ENCODE assay signal across 21 cellular contexts in the genomic region with DNA sequence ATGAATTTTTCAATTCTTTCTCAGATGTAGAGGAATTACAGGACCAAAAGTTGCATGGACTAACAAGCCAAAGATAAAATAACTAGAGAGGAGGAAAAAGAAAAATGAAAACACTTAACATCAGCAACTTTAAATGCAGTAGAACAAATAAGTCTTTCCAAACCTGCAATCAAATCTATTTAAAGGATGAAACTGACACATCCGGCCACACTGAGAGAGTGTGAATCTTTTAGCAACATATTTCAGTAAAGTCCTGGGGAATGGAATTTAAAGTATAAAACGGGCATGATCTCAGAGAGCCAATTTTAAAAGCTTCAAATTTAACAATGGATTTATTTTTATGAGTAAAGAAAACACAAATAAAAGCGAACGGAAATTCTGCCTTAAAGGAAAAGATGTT. TPM values are rescaled to one million over a fixed set of nuclear protein-coding genes. Genes with fewer than 3 reads are reported as not detected.
A peak's percentile ranks its signal among the peaks of the same experiment; 100 is the strongest.
DNase-seq lines count a peak whose midpoint lies in the region; ATAC-seq and TF ChIP-seq lines count a peak whose summit lies in the region.
"Had no signal": no experiment of that assay in that cellular context is flagged by ENCODE, and none has a peak within 500 bp of the region (broad histone marks: within the 10 kb centered on the region; RNA-seq: fewer than 3 reads in every experiment).

No MANE protein-coding gene starts in this region.

- H3F3A ChIP-seq in neural progenitor cell (ENCODE audit: low read depth) = no peaks in the 10 kb centered on the region

- no peaks in the 10 kb centered on the region for H3K79me2 ChIP-seq in neural progenitor cell (ENCODE audit: low read depth)

- H3K9ac ChIP-seq in neural progenitor cell = no peak overlapping the region
- H3K9ac ChIP-seq: BLaER1 had no signal

- H3K9me3 Mint-ChIP-seq in activated T-cell treated with anti-CD3 and anti-CD28 coated beads, Interleukin-2, amount 50 U/mL, for 24 hours = no peaks in the 10 kb centered on the region
- no peaks in the 10 kb centered on the region for H3K9me3 Mint-ChIP-seq in osteocyte (ENCODE audit: unreplicated experiment)
- no peaks in the 10 kb centered on the region for H3K9me3 Mint-ChIP-seq in neural progenitor cell
- H3K9me3 Mint-ChIP-seq: CD4-positive, alpha-beta memory T cell; IgD-negative memory B cell had no signal

- no peak overlapping the region for H2AFZ ChIP-seq in neural progenitor cell (replicated peaks)

- no peak for DNase-seq in activated T-cell treated with anti-CD3 and anti-CD28 coated beads, Interleukin-2, amount 50 U/mL, for 24 hours
- no peak for DNase-seq in activated T-cell treated with anti-CD3 and anti-CD28 coated beads for 4 hours
- peak in 1 of 2 experiments; percentile 52 for DNase-seq in SJSA1 (ENCODE audit: low read depth in 1 of 2, low spot score in 2 of 2)
- no peak for DNase-seq in epithelial cell of prostate (ENCODE audit: low read depth, low spot score)
- DNase-seq in osteocyte (ENCODE audit: extremely low spot score, unreplicated experiment) = no peak
- no peak for DNase-seq in SK-N-DZ (ENCODE audit: low spot score)
- no peak for DNase-seq in neural progenitor cell (ENCODE audit: low spot score)
- no peak for DNase-seq in sciatic nerve (ENCODE audit: low spot score)
- DNase-seq: ACHN; Caco-2; CD4-positive, alpha-beta memory T cell; DMS 273 treated with DMSO at 0.1 percent for 48 hours; DND-41; Karpas-422; NCI-H1417; NCI-H187; SIG-M5 had no signal

- H3K9me3 ChIP-seq in SJSA1 (replicated peaks) (no peaks in the 10 kb centered on the region), neural progenitor cell (ENCODE audit: low read depth) (no peaks in the 10 kb centered on the region)
- H3K9me3 ChIP-seq: BLaER1, Caco-2 had no signal

- H3K27me3 Mint-ChIP-seq in activated T-cell treated with anti-CD3 and anti-CD28 coated beads, Interleukin-2, amount 50 U/mL, for 24 hours = no peaks in the 10 kb centered on the region
- H3K27me3 Mint-ChIP-seq in osteocyte (ENCODE audit: unreplicated experiment) (no peaks in the 10 kb centered on the region), neural progenitor cell (ENCODE audit: insufficient read depth, low read depth) (no peaks in the 10 kb centered on the region)
- H3K27me3 Mint-ChIP-seq: CD4-positive, alpha-beta memory T cell; IgD-negative memory B cell had no signal

- no peak overlapping the region for H3K4me2 ChIP-seq in neural progenitor cell
- H3K4me2 ChIP-seq: BLaER1 had no signal

- intact Hi-C loops in sciatic nerve (cut with DNase I) = no loop called here

- H3K36me3 ChIP-seq in SJSA1 = peaks cover 18% of the 10 kb centered on the region
- H3K36me3 ChIP-seq in neural progenitor cell = no peaks in the 10 kb centered on the region

- peak overlapping the region; percentile 26 for H3K27ac Mint-ChIP-seq in activated T-cell treated with anti-CD3 and anti-CD28 coated beads, Interleukin-2, amount 50 U/mL, for 24 hours
- H3K27ac Mint-ChIP-seq in osteocyte (ENCODE audit: unreplicated experiment) = peak overlapping the region; percentile 55
- no peak overlapping the region for H3K27ac Mint-ChIP-seq in neural progenitor cell
- H3K27ac Mint-ChIP-seq: IgD-negative memory B cell had no signal

- peaks cover 68% of the 10 kb centered on the region for H3K4me1 ChIP-seq in SJSA1 (replicated peaks)
- H3K4me1 ChIP-seq in neural progenitor cell = no peaks in the 10 kb centered on the region
- H3K4me1 ChIP-seq: BLaER1 had no signal

- peak overlapping the region; percentile 26 for H3K27ac ChIP-seq in SJSA1
- H3K27ac ChIP-seq in epithelial cell of prostate = peak overlapping the region; percentile 7
- H3K27ac ChIP-seq in neural progenitor cell = no peak overlapping the region
- H3K27ac ChIP-seq: 22Rv1, BLaER1 had no signal

- no peaks in the 10 kb centered on the region for H4K20me1 ChIP-seq in neural progenitor cell (ENCODE audit: low read depth)

- H3K4me3 Mint-ChIP-seq in activated T-cell treated with anti-CD3 and anti-CD28 coated beads, Interleukin-2, amount 50 U/mL, for 24 hours = no peak overlapping the region
- no peak overlapping the region for H3K4me3 Mint-ChIP-seq in osteocyte (ENCODE audit: unreplicated experiment)
- no peak overlapping the region for H3K4me3 Mint-ChIP-seq in neural progenitor cell
- H3K4me3 Mint-ChIP-seq: CD4-positive, alpha-beta memory T cell; IgD-negative memory B cell had no signal

- peaks cover 32% of the 10 kb centered on the region for H3K36me3 Mint-ChIP-seq in activated T-cell treated with anti-CD3 and anti-CD28 coated beads, Interleukin-2, amount 50 U/mL, for 24 hours (ENCODE audit: low read depth)
- H3K36me3 Mint-ChIP-seq in osteocyte (ENCODE audit: unreplicated experiment) = peaks cover 8% of the 10 kb centered on the region
- peaks cover 3% of the 10 kb centered on the region for H3K36me3 Mint-ChIP-seq in neural progenitor cell

- H3K4me1 Mint-ChIP-seq in activated T-cell treated with anti-CD3 and anti-CD28 coated beads, Interleukin-2, amount 50 U/mL, for 24 hours (ENCODE audit: low read depth) = peaks cover 30% of the 10 kb centered on the region
- H3K4me1 Mint-ChIP-seq in osteocyte (ENCODE audit: unreplicated experiment) = peaks cover 24% of the 10 kb centered on the region
- no peaks in the 10 kb centered on the region for H3K4me1 Mint-ChIP-seq in neural progenitor cell

- no peak overlapping the region for H3K4me3 ChIP-seq in SJSA1
- no peak overlapping the region for H3K4me3 ChIP-seq in neural progenitor cell
- H3K4me3 ChIP-seq: BLaER1 had no signal

- H3K27me3 ChIP-seq in SJSA1 (replicated peaks) = no peaks in the 10 kb centered on the region
- no peaks in the 10 kb centered on the region for H3K27me3 ChIP-seq in neural progenitor cell
- H3K27me3 ChIP-seq: BLaER1 had no signal

- ATAC-seq in sciatic nerve = no peak
- ATAC-seq: HCT116 had no signal

- TF ChIP-seq CTCF in osteocyte (IDR thresholded peaks at IDR 0.05) (no peak), neural progenitor cell (IDR thresholded peaks at IDR 0.05) (no peak)

RNA-seq across cellular contexts. Expression of a gene that starts 17.1 kb away (rescaled TPM):
- 234 and 272 TPM in 2 replicates for total RNA-seq in SJSA1 (2014; rRNA removed; shearing (Covaris generic))
- 144 and 154 TPM in 2 replicates for total RNA-seq in osteocyte
- polyA plus RNA-seq in SK-N-DZ (2014; cell fraction: cytosol; rRNA removed) = 6.5 and 9.3 TPM in 2 replicates
- polyA plus RNA-seq in SK-N-DZ (2014; cell fraction: nucleus; rRNA removed) = 8.3 and 10.1 TPM in 2 replicates
- total RNA-seq in neural progenitor cell (ENCODE audit: low replicate concordance) = 49.8 and 64.6 TPM in 2 replicates
- total RNA-seq in sciatic nerve = 295 TPM
